12 cellular contexts compared by ENCODE assay signal in the genomic region with DNA sequence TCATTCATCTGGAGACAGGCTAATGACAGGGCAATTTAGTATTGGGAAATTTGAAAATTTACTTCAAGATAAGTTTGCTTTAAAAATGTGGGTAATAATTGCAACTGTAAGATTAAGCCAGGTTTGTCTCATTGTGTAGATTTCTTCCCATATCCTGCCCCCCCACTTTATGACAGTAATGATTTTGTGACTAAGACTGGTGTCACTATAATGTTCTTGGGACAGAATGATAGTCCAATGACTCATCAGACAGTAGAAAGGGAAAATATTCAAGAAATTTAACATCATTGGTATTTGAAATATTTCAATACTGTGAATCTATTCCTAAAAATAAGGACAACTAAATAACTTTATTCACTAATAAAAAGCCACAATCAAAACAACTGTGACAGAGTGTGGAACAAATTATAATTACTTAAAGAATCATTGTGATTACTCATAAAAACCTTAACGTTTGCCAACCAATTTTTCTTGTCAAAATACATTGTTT. TPM values are rescaled to one million over a fixed set of nuclear protein-coding genes. Genes with fewer than 3 reads are reported as not detected.
DNase-seq lines count a peak whose midpoint lies in the region; ATAC-seq, FAIRE-seq and TF ChIP-seq lines count a peak whose summit lies in the region.
"Had no signal": no experiment of that assay in that cellular context is flagged by ENCODE, and none has a peak within 500 bp of the region (broad histone marks: within the 10 kb centered on the region; RNA-seq: fewer than 3 reads in every experiment).

No MANE protein-coding gene starts in this region.

- no peaks in the 10 kb centered on the region for H3K79me2 ChIP-seq in smooth muscle cell (ENCODE audit: low read depth)

- no peaks in the 10 kb centered on the region for H3K36me3 Mint-ChIP-seq in activated naive CD4-positive, alpha-beta T cell treated with anti-CD3 and anti-CD28 coated beads, Interleukin-2, amount 10 ng/mL, durations not matched to agents 7 days and 5 days

- TF ChIP-seq CTCF in smooth muscle cell (IDR thresholded peaks at IDR 0.05; ENCODE audit: borderline replicate concordance, insufficient read depth, poor library complexity, severe bottlenecking): no peak

- no peaks in the 10 kb centered on the region for H3K4me1 ChIP-seq in smooth muscle cell (ENCODE audit: low read depth)

- H3K4me3 ChIP-seq in smooth muscle cell: no peak overlapping the region
- H3K4me3 ChIP-seq: lung had no signal

- H3K27me3 Mint-ChIP-seq in activated naive CD4-positive, alpha-beta T cell treated with anti-CD3 and anti-CD28 coated beads, Interleukin-2, amount 10 ng/mL, durations not matched to agents 7 days and 5 days: no peaks in the 10 kb centered on the region

- H3K4me3 Mint-ChIP-seq in activated naive CD4-positive, alpha-beta T cell treated with anti-CD3 and anti-CD28 coated beads, Interleukin-2, amount 10 ng/mL, durations not matched to agents 7 days and 5 days: no peak overlapping the region
- H3K4me3 Mint-ChIP-seq: activated T-cell treated with anti-CD3 and anti-CD28 coated beads, Interleukin-2, amount 50 U/mL, for 4 hours had no signal

- no peaks in the 10 kb centered on the region for H3K27me3 ChIP-seq in smooth muscle cell (ENCODE audit: low read depth)

- H3K9ac ChIP-seq in smooth muscle cell (ENCODE audit: low read depth): no peak overlapping the region

- peak overlapping the region; percentile 9 for H3K27ac ChIP-seq in smooth muscle cell (ENCODE audit: low read depth)
- H3K27ac ChIP-seq: VCaP had no signal

- H3K4me1 Mint-ChIP-seq in activated naive CD4-positive, alpha-beta T cell treated with anti-CD3 and anti-CD28 coated beads, Interleukin-2, amount 10 ng/mL, durations not matched to agents 7 days and 5 days: no peaks in the 10 kb centered on the region

- no peaks in the 10 kb centered on the region for H3K36me3 ChIP-seq in smooth muscle cell (ENCODE audit: low read depth)

- WGBS in smooth muscle cell (ENCODE audit: low lambda C conversion rate): 65% methylated on average over 1 of the region's 1 CpG

- CTCF ChIA-PET in activated naive CD4-positive, alpha-beta T cell treated with anti-CD3 and anti-CD28 coated beads, Interleukin-2, amount 10 ng/mL, durations not matched to agents 7 days and 5 days (lab: Charles Lee): no interaction called here

- peak overlapping the region; percentile 4 for H3K27ac Mint-ChIP-seq in activated naive CD4-positive, alpha-beta T cell treated with anti-CD3 and anti-CD28 coated beads, Interleukin-2, amount 10 ng/mL, durations not matched to agents 7 days and 5 days

- peak overlapping the region; percentile 33 for H3K4me2 ChIP-seq in smooth muscle cell

- peak; percentile 99 for FAIRE-seq in RCC 7860 (lab: Jason Lieb, UNC)

- no peaks in the 10 kb centered on the region for H4K20me1 ChIP-seq in smooth muscle cell (ENCODE audit: low read depth)

- no peaks in the 10 kb centered on the region for H3K9me3 Mint-ChIP-seq in activated naive CD4-positive, alpha-beta T cell treated with anti-CD3 and anti-CD28 coated beads, Interleukin-2, amount 10 ng/mL, durations not matched to agents 7 days and 5 days
- H3K9me3 Mint-ChIP-seq: activated T-cell treated with anti-CD3 and anti-CD28 coated beads, Interleukin-2, amount 50 U/mL, for 4 hours had no signal

- DNase-seq in activated naive CD4-positive, alpha-beta T cell treated with anti-CD3 and anti-CD28 coated beads, Interleukin-2, amount 10 ng/mL, durations not matched to agents 7 days and 5 days: no peak
- no peak for DNase-seq in activated naive CD4-positive, alpha-beta T cell treated with anti-CD3 and anti-CD28 coated beads, Interleukin-2, amount 50 U/mL, for 16 hours
- DNase-seq in RCC 7860 (ENCODE audit: low spot score) (peak; percentile 92), fibroblast of gingiva (ENCODE audit: low read depth) (peak; percentile 59), smooth muscle cell (lab: John Stamatoyannopoulos, UW; ENCODE audit: unreplicated experiment) (no peak), midbrain (lab: John Stamatoyannopoulos, UW) (no peak), COR-L47 (lab: John Stamatoyannopoulos, UW) (no peak)
- DNase-seq: activated T-cell treated with anti-CD3 and anti-CD28 coated beads, Interleukin-2, amount 50 U/mL, for 4 hours; NCI-H2081 treated with DMSO at 0.1 percent for 48 hours had no signal

- no peaks in the 10 kb centered on the region for H3K9me3 ChIP-seq in smooth muscle cell (replicated peaks; ENCODE audit: low read depth)

- H2AFZ ChIP-seq in smooth muscle cell (ENCODE audit: low read depth): no peak overlapping the region

- no peak for ATAC-seq in GM19397 (IDR thresholded peaks at IDR 0.05; ENCODE audit: unreplicated experiment)

- no peaks in the 10 kb centered on the region for H3F3A ChIP-seq in smooth muscle cell (ENCODE audit: low read depth)

RNA-seq across cellular contexts. Expression of gene FH, which starts 36.7 kb away (rescaled TPM):
- total RNA-seq in smooth muscle cell: 53.1 and 75.6 TPM in 2 replicates
- polyA plus RNA-seq in smooth muscle cell: 46.5 and 57.7 TPM in 2 replicates

RNA-seq across cellular contexts. Expression of gene KMO, which starts 49.4 kb away (rescaled TPM):
- 0.09 TPM in 1 of 2 replicates, not detected in the other for total RNA-seq in smooth muscle cell
- 0.09 TPM in 2 replicates for polyA plus RNA-seq in smooth muscle cell

Comparison
In these comparisons a context has a peak if more than half of its experiments do, and no peak if none do; other contexts are left out.
1. DNase-seq: peak in RCC 7860 (single experiment) and fibroblast of gingiva (single experiment); none in activated naive CD4-positive, alpha-beta T cell treated with anti-CD3 and anti-CD28 coated beads, Interleukin-2, amount 10 ng/mL, durations not matched to agents 7 days and 5 days (single experiment), activated naive CD4-positive, alpha-beta T cell treated with anti-CD3 and anti-CD28 coated beads, Interleukin-2, amount 50 U/mL, for 16 hours (single experiment), smooth muscle cell (single experiment), midbrain (single experiment) and COR-L47 (single experiment).